Comparison of ENCODE assay signal across 24 cellular contexts in the genomic region with DNA sequence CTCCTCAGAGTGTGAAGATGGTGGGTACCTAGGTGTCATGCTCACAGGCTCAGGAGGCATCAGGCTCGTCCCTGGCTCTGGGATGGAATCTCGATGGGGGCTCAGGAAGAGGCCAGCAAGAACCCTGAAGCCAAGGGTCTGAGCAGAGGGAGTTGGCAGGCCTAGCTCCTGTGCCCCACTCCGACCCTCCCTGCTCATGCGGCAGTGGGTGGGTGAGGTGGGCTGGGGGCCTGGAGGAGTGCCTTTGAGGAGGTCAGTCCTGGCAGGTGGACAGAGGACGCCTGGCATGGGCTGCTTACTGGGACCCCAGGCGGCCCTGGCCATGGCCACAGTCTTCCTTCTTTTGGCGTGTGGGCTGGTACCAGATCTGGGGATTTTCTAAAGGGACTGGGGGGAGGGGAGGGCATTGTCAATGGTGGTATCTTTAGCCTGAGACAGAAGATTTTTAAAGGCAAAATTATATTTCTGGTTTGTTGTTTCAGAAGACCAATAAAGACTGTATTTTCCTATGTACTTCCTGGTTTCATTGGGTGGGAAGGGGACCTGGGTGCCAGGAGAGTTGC. TPM values are rescaled to one million over a fixed set of nuclear protein-coding genes. Genes with fewer than 3 reads are reported as not detected.
"Had no signal": no experiment of that assay in that cellular context is flagged by ENCODE, and none has a peak within 500 bp of the region (broad histone marks: within the 10 kb centered on the region; RNA-seq: fewer than 3 reads in every experiment).

No MANE protein-coding gene starts in this region.

- DNase-seq: activated B cell treated with CpG ODN at 0.5 μM for 24 hours; activated CD4-positive, alpha-beta T cell treated with anti-CD3 and anti-CD28 coated beads for 48 hours; activated CD8-positive, alpha-beta memory T cell treated with anti-CD3 and anti-CD28 coated beads, Interleukin-2, amount 50 U/mL, for 4 hours; activated CD8-positive, alpha-beta T cell treated with anti-CD3 and anti-CD28 coated beads, Interleukin-2, amount 10 ng/mL, durations not matched to agents 7 days and 5 days; activated gamma-delta T cell; activated T-cell treated with anti-CD3 and anti-CD28 coated beads, Interleukin-2, amount 50 U/mL, for 72 hours; amniotic stem cell; brain microvascular endothelial cell; effector memory CD8-positive, alpha-beta T cell; foreskin keratinocyte; glutamatergic neuron; left ventricle myocardium superior; mesendoderm; stimulated activated CD4-positive, alpha-beta T cell treated with anti-CD3 and anti-CD28 coated beads, Interleukin-12 subunit alpha, Interleukin-12 subunit beta, amount 100 ng/mL, for 4 hours; stimulated activated CD4-positive, alpha-beta T cell treated with anti-CD3 and anti-CD28 coated beads, Interleukin-2, amount 100 ng/mL, for 24 hours; T-helper 2 cell; tibial artery had no signal

- H3K27ac Mint-ChIP-seq: activated B cell treated with CpG ODN at 0.5 μM for 24 hours; activated CD8-positive, alpha-beta T cell treated with anti-CD3 and anti-CD28 coated beads, Interleukin-2, amount 10 ng/mL, durations not matched to agents 7 days and 5 days; activated naive CD8-positive, alpha-beta T cell; activated T-cell treated with anti-CD3 and anti-CD28 coated beads, Interleukin-2, amount 50 U/mL, for 72 hours; dendritic cell treated with granulocyte-macrophage colony-stimulating factor and Interleukin-4, amounts not matched to agents 40 ng/mL and 50 ng/mL, for 4 days; effector memory CD8-positive, alpha-beta T cell; natural killer cell treated with Interleukin-12 subunit alpha and Interleukin-12 subunit beta and Interleukin-15 and Interleukin-18, amount 100 ng/mL, for 72 hours; stimulated activated effector memory CD8-positive, alpha-beta T cell treated with anti-CD3 and anti-CD28 coated beads, Interleukin-12 subunit alpha, Interleukin-12 subunit beta, amount 100 ng/mL, for 72 hours had no signal

- H3K9me3 ChIP-seq: tibial artery had no signal

- H3K27ac ChIP-seq: brain microvascular endothelial cell, foreskin keratinocyte, tibial artery had no signal

- H3K9me3 Mint-ChIP-seq: activated B cell treated with CpG ODN at 0.5 μM for 24 hours; activated T-cell treated with anti-CD3 and anti-CD28 coated beads, Interleukin-2, amount 50 U/mL, for 72 hours; dendritic cell treated with granulocyte-macrophage colony-stimulating factor and Interleukin-4, amounts not matched to agents 40 ng/mL and 50 ng/mL, for 4 days; effector memory CD8-positive, alpha-beta T cell; natural killer cell treated with Interleukin-12 subunit alpha and Interleukin-12 subunit beta and Interleukin-15 and Interleukin-18, amount 100 ng/mL, for 72 hours; stimulated activated effector memory CD8-positive, alpha-beta T cell treated with anti-CD3 and anti-CD28 coated beads, Interleukin-12 subunit alpha, Interleukin-12 subunit beta, amount 100 ng/mL, for 72 hours had no signal

- ATAC-seq: activated CD8-positive, alpha-beta T cell treated with anti-CD3 and anti-CD28 coated beads, Interleukin-2, amount 10 ng/mL, durations not matched to agents 7 days and 5 days; activated T-cell treated with anti-CD3 and anti-CD28 coated beads, Interleukin-2, amount 50 U/mL, for 72 hours; effector memory CD8-positive, alpha-beta T cell; foreskin keratinocyte; left ventricle myocardium superior; natural killer cell treated with Interleukin-12 subunit alpha and Interleukin-12 subunit beta and Interleukin-15 and Interleukin-18, amount 100 ng/mL, for 72 hours; stimulated activated effector memory CD8-positive, alpha-beta T cell treated with anti-CD3 and anti-CD28 coated beads, Interleukin-12 subunit alpha, Interleukin-12 subunit beta, amount 100 ng/mL, for 72 hours had no signal

- H3K4me1 ChIP-seq: foreskin keratinocyte, tibial artery had no signal

- H3K4me3 Mint-ChIP-seq: activated B cell treated with CpG ODN at 0.5 μM for 24 hours; activated CD8-positive, alpha-beta T cell treated with anti-CD3 and anti-CD28 coated beads, Interleukin-2, amount 10 ng/mL, durations not matched to agents 7 days and 5 days; activated naive CD8-positive, alpha-beta T cell; activated T-cell treated with anti-CD3 and anti-CD28 coated beads, Interleukin-2, amount 50 U/mL, for 72 hours; dendritic cell treated with granulocyte-macrophage colony-stimulating factor and Interleukin-4, amounts not matched to agents 40 ng/mL and 50 ng/mL, for 4 days; effector memory CD8-positive, alpha-beta T cell; natural killer cell treated with Interleukin-12 subunit alpha and Interleukin-12 subunit beta and Interleukin-15 and Interleukin-18, amount 100 ng/mL, for 72 hours; stimulated activated effector memory CD8-positive, alpha-beta T cell treated with anti-CD3 and anti-CD28 coated beads, Interleukin-12 subunit alpha, Interleukin-12 subunit beta, amount 100 ng/mL, for 72 hours had no signal

- H3K36me3 ChIP-seq: brain microvascular endothelial cell, tibial artery had no signal

- FAIRE-seq: TTC549, urothelium cell line had no signal

- H3K4me3 ChIP-seq: tibial artery had no signal

- H3K36me3 Mint-ChIP-seq: activated naive CD8-positive, alpha-beta T cell; natural killer cell treated with Interleukin-12 subunit alpha and Interleukin-12 subunit beta and Interleukin-15 and Interleukin-18, amount 100 ng/mL, for 72 hours; stimulated activated effector memory CD8-positive, alpha-beta T cell treated with anti-CD3 and anti-CD28 coated beads, Interleukin-12 subunit alpha, Interleukin-12 subunit beta, amount 100 ng/mL, for 72 hours had no signal

RNA-seq across cellular contexts. Expression of gene LRTM2, which starts 16.0 kb away (rescaled TPM):
- total RNA-seq: activated B cell treated with CpG ODN at 0.5 μM for 24 hours; activated CD8-positive, alpha-beta T cell treated with anti-CD3 and anti-CD28 coated beads, Interleukin-2, amount 10 ng/mL, durations not matched to agents 7 days and 5 days; foreskin keratinocyte; left ventricle myocardium superior; natural killer cell treated with Interleukin-12 subunit alpha and Interleukin-12 subunit beta and Interleukin-15 and Interleukin-18, amount 100 ng/mL, for 72 hours; pulmonary artery endothelial cell had no signal
- polyA plus RNA-seq: foreskin keratinocyte had no signal
